Comparison of ENCODE assay signal across 8 cellular contexts in the genomic region with DNA sequence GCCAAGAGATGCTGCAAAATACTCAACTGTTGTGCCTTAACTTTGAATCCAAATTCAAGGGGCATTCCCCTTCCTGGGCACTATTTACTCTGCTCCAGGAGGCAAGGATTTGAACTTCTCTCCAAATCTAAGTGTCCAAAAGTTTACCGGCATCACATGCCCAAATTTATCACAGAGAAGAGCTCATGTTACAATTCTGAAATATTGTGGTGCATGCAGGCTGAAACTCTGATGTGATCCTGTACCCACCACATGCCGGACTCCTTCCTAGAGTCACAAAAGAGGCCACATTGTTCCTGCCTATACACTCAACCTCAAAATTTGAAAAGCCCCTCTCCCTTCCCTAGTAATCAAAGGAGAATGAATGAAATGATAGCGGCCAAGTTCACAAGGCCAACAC. TPM values are rescaled to one million over a fixed set of nuclear protein-coding genes. Genes with fewer than 3 reads are reported as not detected.
DNase-seq lines count a peak whose midpoint lies in the region; ATAC-seq and TF ChIP-seq lines count a peak whose summit lies in the region.

No MANE protein-coding gene starts in this region.

- intact Hi-C loops in right cardiac atrium (cut with DNase I), result no loop called here

- peak overlapping the region; percentile 73 for H3K27ac ChIP-seq in right cardiac atrium (ENCODE audit: low read length)

- CTCF ChIA-PET in activated CD4-positive, alpha-beta memory T cell treated with anti-CD3 and anti-CD28 coated beads, Interleukin-2, amount 10 ng/mL, durations not matched to agents 7 days and 5 days (lab: Charles Lee), result interaction anchor here (0.6 to 3.6 kb wide), 11 partner anchors 9 to 245 kb away, joined by 3 to 34 read pairs (median 4); a partner anchor contains a TSS

- peaks cover 9% of the 10 kb centered on the region for H3K27me3 Mint-ChIP-seq in activated CD4-positive, alpha-beta memory T cell treated with anti-CD3 and anti-CD28 coated beads, Interleukin-2, amount 10 ng/mL, durations not matched to agents 7 days and 5 days

- peak overlapping the region; percentile 88 for H3K4me3 ChIP-seq in HFF-Myc (replicated peaks; ENCODE audit: low read depth, low read length)
- peak overlapping the region; percentile 79 for H3K4me3 ChIP-seq in right cardiac atrium (ENCODE audit: low read length)

- H3K4me1 Mint-ChIP-seq in activated CD4-positive, alpha-beta memory T cell treated with anti-CD3 and anti-CD28 coated beads, Interleukin-2, amount 10 ng/mL, durations not matched to agents 7 days and 5 days, result peaks cover 17% of the 10 kb centered on the region
- peaks cover 34% of the 10 kb centered on the region for H3K4me1 Mint-ChIP-seq in stimulated activated effector memory CD8-positive, alpha-beta T cell treated with anti-CD3 and anti-CD28 coated beads, Interleukin-12 subunit alpha, Interleukin-12 subunit beta, amount 100 ng/mL, for 72 hours

- DNase-seq in HFF-Myc (ENCODE audit: extremely low read depth, low read depth) (no peak), right cardiac atrium (no peak)
- DNase-seq in activated CD4-positive, alpha-beta memory T cell treated with anti-CD3 and anti-CD28 coated beads, Interleukin-2, amount 10 ng/mL, durations not matched to agents 7 days and 5 days, result no peak
- no peak for DNase-seq in stimulated activated effector memory CD8-positive, alpha-beta T cell treated with anti-CD3 and anti-CD28 coated beads, Interleukin-12 subunit alpha, Interleukin-12 subunit beta, amount 100 ng/mL, for 72 hours (ENCODE audit: low spot score in 2 of 2)

- WGBS in right cardiac atrium, result 11% methylated on average over 3 of the region's 3 CpGs

- no peaks in the 10 kb centered on the region for H3K9me3 ChIP-seq in right cardiac atrium (ENCODE audit: control insufficient read depth, low read length)

- H3K4me3 Mint-ChIP-seq in activated CD4-positive, alpha-beta memory T cell treated with anti-CD3 and anti-CD28 coated beads, Interleukin-2, amount 10 ng/mL, durations not matched to agents 7 days and 5 days, result peak overlapping the region; percentile 94
- peak overlapping the region; percentile 98 for H3K4me3 Mint-ChIP-seq in stimulated activated effector memory CD8-positive, alpha-beta T cell treated with anti-CD3 and anti-CD28 coated beads, Interleukin-12 subunit alpha, Interleukin-12 subunit beta, amount 100 ng/mL, for 72 hours

- TF ChIP-seq CTCF in HFF-Myc (IDR thresholded peaks at IDR 0.05; ENCODE audit: low read depth, low read length, missing control alignments), result no peak

- H3K9me3 Mint-ChIP-seq in activated CD4-positive, alpha-beta memory T cell treated with anti-CD3 and anti-CD28 coated beads, Interleukin-2, amount 10 ng/mL, durations not matched to agents 7 days and 5 days, result no peaks in the 10 kb centered on the region
- no peaks in the 10 kb centered on the region for H3K9me3 Mint-ChIP-seq in stimulated activated effector memory CD8-positive, alpha-beta T cell treated with anti-CD3 and anti-CD28 coated beads, Interleukin-12 subunit alpha, Interleukin-12 subunit beta, amount 100 ng/mL, for 72 hours

- H3K27me3 ChIP-seq in right cardiac atrium (ENCODE audit: control insufficient read depth, insufficient read depth), result no peaks in the 10 kb centered on the region

- peak overlapping the region; percentile 83 for H3K27ac Mint-ChIP-seq in activated CD4-positive, alpha-beta memory T cell treated with anti-CD3 and anti-CD28 coated beads, Interleukin-2, amount 10 ng/mL, durations not matched to agents 7 days and 5 days
- H3K27ac Mint-ChIP-seq in stimulated activated effector memory CD8-positive, alpha-beta T cell treated with anti-CD3 and anti-CD28 coated beads, Interleukin-12 subunit alpha, Interleukin-12 subunit beta, amount 100 ng/mL, for 72 hours, result peak overlapping the region; percentile 98

- POLR2A ChIA-PET in activated CD4-positive, alpha-beta memory T cell treated with anti-CD3 and anti-CD28 coated beads, Interleukin-2, amount 10 ng/mL, durations not matched to agents 7 days and 5 days (lab: Charles Lee), result interaction anchor here (0.7 to 3.1 kb wide), 6 partner anchors 10 to 133 kb away, joined by 3 to 19 read pairs (median 3); no protein-coding TSS in a partner anchor

- peaks cover 7% of the 10 kb centered on the region for H3K36me3 Mint-ChIP-seq in activated CD4-positive, alpha-beta memory T cell treated with anti-CD3 and anti-CD28 coated beads, Interleukin-2, amount 10 ng/mL, durations not matched to agents 7 days and 5 days (ENCODE audit: low read depth)
- H3K36me3 Mint-ChIP-seq in stimulated activated effector memory CD8-positive, alpha-beta T cell treated with anti-CD3 and anti-CD28 coated beads, Interleukin-12 subunit alpha, Interleukin-12 subunit beta, amount 100 ng/mL, for 72 hours, result peaks cover 40% of the 10 kb centered on the region

- ATAC-seq in right cardiac atrium (no peak), GM18498 (IDR thresholded peaks at IDR 0.05; ENCODE audit: unreplicated experiment) (no peak), HG03025 (IDR thresholded peaks at IDR 0.05; ENCODE audit: low FRiP score, unreplicated experiment) (no peak), GM18861 (IDR thresholded peaks at IDR 0.05; ENCODE audit: unreplicated experiment) (no peak), HG02981 (IDR thresholded peaks at IDR 0.05; ENCODE audit: unreplicated experiment) (no peak)
- no peak for ATAC-seq in stimulated activated effector memory CD8-positive, alpha-beta T cell treated with anti-CD3 and anti-CD28 coated beads, Interleukin-12 subunit alpha, Interleukin-12 subunit beta, amount 100 ng/mL, for 72 hours

- H3K4me1 ChIP-seq in right cardiac atrium (ENCODE audit: control insufficient read depth, insufficient read depth, low read length), result no peaks in the 10 kb centered on the region

RNA-seq across cellular contexts. Expression of a gene that starts 1.3 kb away (rescaled TPM):
- 10 to 100 TPM; 12.4 to 12.8 TPM for total RNA-seq in activated CD4-positive, alpha-beta memory T cell treated with anti-CD3 and anti-CD28 coated beads, Interleukin-2, amount 10 ng/mL, durations not matched to agents 7 days and 5 days
- total RNA-seq in right cardiac atrium, result 10 to 100 TPM; 11.4 to 13.8 (median 11.8) TPM
- polyA plus RNA-seq in right cardiac atrium, result 4.1 TPM

RNA-seq across cellular contexts. Expression of a gene that starts 59.1 kb away (rescaled TPM):
- total RNA-seq in activated CD4-positive, alpha-beta memory T cell treated with anti-CD3 and anti-CD28 coated beads, Interleukin-2, amount 10 ng/mL, durations not matched to agents 7 days and 5 days, result under 1 TPM; 0.08 to 0.28 TPM
- total RNA-seq in right cardiac atrium, result under 1 TPM; 0.72 to 0.88 (median 0.83) TPM
- 0.72 TPM for polyA plus RNA-seq in right cardiac atrium
